Comparison of ENCODE assay signal across 8 cellular contexts in the genomic region with DNA sequence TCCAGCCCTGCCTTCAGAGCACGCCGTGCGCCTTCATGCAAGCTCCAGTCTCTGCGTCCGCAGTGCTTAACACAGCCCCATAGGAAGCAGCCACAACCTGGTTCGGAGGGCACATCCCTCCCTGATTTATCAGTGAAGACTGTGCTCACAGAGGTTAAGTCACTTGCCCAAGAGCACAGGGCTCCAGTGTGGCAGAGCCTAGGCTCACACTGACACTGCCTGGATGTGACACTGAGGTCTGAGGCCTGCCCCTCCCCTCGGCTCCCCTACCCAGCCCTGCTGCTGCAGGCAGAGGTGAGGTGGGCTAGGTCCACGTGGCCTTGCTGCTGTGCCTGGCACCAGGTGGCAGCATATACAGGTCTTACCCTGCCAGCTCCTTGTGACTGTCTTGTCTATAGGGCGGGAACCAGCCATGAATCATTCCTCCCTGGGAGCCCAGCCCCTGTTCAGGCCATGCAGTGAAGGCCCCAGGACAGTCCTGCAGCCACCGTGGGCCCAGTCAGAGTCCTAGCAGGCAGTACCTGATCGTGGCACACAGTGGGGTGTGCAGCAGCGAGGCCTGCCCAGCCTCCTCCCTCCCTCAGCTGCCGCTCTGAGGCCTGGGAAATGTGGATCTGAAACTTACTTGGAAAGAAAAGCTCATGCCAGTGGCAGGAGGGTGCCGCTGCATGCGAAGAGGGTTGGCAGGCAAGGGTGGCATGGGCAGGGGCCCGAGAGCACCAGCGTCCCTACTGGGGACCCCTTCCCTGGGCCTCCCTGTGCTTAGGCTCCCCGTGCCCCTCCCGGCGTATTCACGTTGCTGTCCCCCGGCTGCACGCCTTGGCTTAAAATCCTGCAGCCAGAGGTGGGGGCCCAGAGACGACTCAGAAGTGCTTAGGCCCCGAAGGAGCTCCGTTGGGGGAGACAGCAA. TPM values are rescaled to one million over a fixed set of nuclear protein-coding genes. Genes with fewer than 3 reads are reported as not detected.
DNase-seq lines count a peak whose midpoint lies in the region; ATAC-seq and TF ChIP-seq lines count a peak whose summit lies in the region.

No MANE protein-coding gene starts in this region.

- ATAC-seq in GM21825 (IDR thresholded peaks at IDR 0.05; ENCODE audit: unreplicated experiment): no peak
- no peak for ATAC-seq in HG03175 (IDR thresholded peaks at IDR 0.05; ENCODE audit: unreplicated experiment)

- H3K36me3 Mint-ChIP-seq in mesothelial cell of epicardium: peaks cover 2% of the 10 kb centered on the region

- no peaks in the 10 kb centered on the region for H3K9me3 Mint-ChIP-seq in mesothelial cell of epicardium

- H3K4me1 Mint-ChIP-seq in mesothelial cell of epicardium: peaks cover 41% of the 10 kb centered on the region

- H4K20me1 ChIP-seq in MM.1S (ENCODE audit: insufficient read depth, low read length): peaks cover 25% of the 10 kb centered on the region

- H3K27me3 Mint-ChIP-seq in mesothelial cell of epicardium (ENCODE audit: low read depth): no peaks in the 10 kb centered on the region

- peak overlapping the region; percentile 92 for H3K4me2 ChIP-seq in MM.1S (ENCODE audit: low read depth, low read length)

- peaks cover 34% of the 10 kb centered on the region for H3K79me2 ChIP-seq in MM.1S (ENCODE audit: low read length)

- peak; percentile 92 for DNase-seq in MM.1S
- DNase-seq in activated CD4-positive, alpha-beta T cell treated with anti-CD3 and anti-CD28 coated beads for 48 hours: peak; percentile 45
- peak; percentile 61 for DNase-seq in effector CD8-positive, alpha-beta T cell (lab: John Stamatoyannopoulos, UW)
- DNase-seq in mesothelial cell of epicardium (ENCODE audit: low spot score in 2 of 2, unreplicated experiment in 2 of 2): peak in 1 of 2 experiments; percentile 16
- DNase-seq in tibial artery: peak; percentile 44 to 77

- H3K36me3 ChIP-seq in ES-I3 (ENCODE audit: insufficient read depth, low read length): no peaks in the 10 kb centered on the region
- no peaks in the 10 kb centered on the region for H3K36me3 ChIP-seq in MM.1S (replicated peaks; ENCODE audit: insufficient read depth, low read length)
- no peaks in the 10 kb centered on the region for H3K36me3 ChIP-seq in tibial artery

- H3K27ac ChIP-seq in MM.1S (ENCODE audit: low read length) (peak overlapping the region; percentile 84), tibial artery (peak overlapping the region; percentile 82 to 92)

- peaks cover 12% of the 10 kb centered on the region for H3F3A ChIP-seq in MM.1S (ENCODE audit: insufficient read depth, low read length)

- H3K9ac ChIP-seq in ES-I3 (ENCODE audit: low read depth, low read length): peak overlapping the region; percentile 60; the same call in 1 of the 2 replicates
- peak overlapping the region; percentile 93 for H3K9ac ChIP-seq in MM.1S (ENCODE audit: low read length)

- no peaks in the 10 kb centered on the region for H3K9me2 ChIP-seq in MM.1S (replicated peaks; ENCODE audit: insufficient read depth, low read length)

- H3K9me3 ChIP-seq in ES-I3 (ENCODE audit: control insufficient read depth, insufficient read depth, low read length): no peaks in the 10 kb centered on the region
- no peaks in the 10 kb centered on the region for H3K9me3 ChIP-seq in MM.1S (replicated peaks; ENCODE audit: insufficient read depth, low read length)
- no peaks in the 10 kb centered on the region for H3K9me3 ChIP-seq in tibial artery

- peak overlapping the region; percentile 80 for H3K27ac Mint-ChIP-seq in mesothelial cell of epicardium

- H3K4me3 Mint-ChIP-seq in mesothelial cell of epicardium: peak overlapping the region; percentile 77

- H3K4me3 ChIP-seq in MM.1S (ENCODE audit: low read length): peak overlapping the region; percentile 83
- peak overlapping the region; percentile 60 to 85 for H3K4me3 ChIP-seq in tibial artery

- TF ChIP-seq CTCF in MM.1S (IDR thresholded peaks at IDR 0.05; ENCODE audit: low read length) (peak; percentile 68), mesothelial cell of epicardium (IDR thresholded peaks at IDR 0.05; ENCODE audit: unreplicated experiment) (no peak), tibial artery (IDR thresholded peaks at IDR 0.05) (peak in 1 of 2 experiments; percentile 13)

- H2AFZ ChIP-seq in MM.1S (ENCODE audit: low read length): peak overlapping the region; percentile 81

- H3K4me1 ChIP-seq in ES-I3 (ENCODE audit: insufficient read depth, low read length) (peaks cover 18% of the 10 kb centered on the region), MM.1S (ENCODE audit: low read length) (peaks cover 23% of the 10 kb centered on the region), tibial artery (peaks cover 6 to 49% (median 42%) of the 10 kb centered on the region in 4 donors)

- intact Hi-C loops in tibial artery (cut with DNase I; ENCODE audit: low total_unique reads): no loop called here

- no peaks in the 10 kb centered on the region for H3K27me3 ChIP-seq in MM.1S (replicated peaks; ENCODE audit: insufficient read depth, low read length)
- no peaks in the 10 kb centered on the region for H3K27me3 ChIP-seq in tibial artery

RNA-seq across cellular contexts. Expression of a gene that starts 1.2 kb away (rescaled TPM):
- 50.7 to 51.9 TPM (median 51.3 TPM) in 3 replicates for total RNA-seq in mesothelial cell of epicardium

RNA-seq across cellular contexts. Expression of a gene that starts 23.2 kb away (rescaled TPM):
- 26.2 to 26.7 TPM (median 26.6 TPM) in 3 replicates for total RNA-seq in mesothelial cell of epicardium
